8 cellular contexts compared by ENCODE assay signal in genomic region chr1:148151911-148152391, GRCh38. TPM values are rescaled to one million over a fixed set of nuclear protein-coding genes. Genes with fewer than 3 reads are reported as not detected.
A peak's percentile ranks its signal among the peaks of the same experiment; 100 is the strongest.
DNase-seq lines count a peak whose midpoint lies in the region; ATAC-seq and TF ChIP-seq lines count a peak whose summit lies in the region.
"Not testable (repeated sequence)": the region's sequence is repeated elsewhere in the genome, so short reads cannot be mapped to it uniquely, and the experiment has no call there.

Gene NBPF11, minus strand, starts transcription at chr1:148152281. Its CDS starts 25,278 bp downstream, at chr1:148127003.

- ATAC-seq in HG02884 (IDR thresholded peaks at IDR 0.05; ENCODE audit: unreplicated experiment), result peak; percentile 64
- ATAC-seq in activated naive CD8-positive, alpha-beta T cell treated with anti-CD3 and anti-CD28 coated beads, Interleukin-2, amount 10 ng/mL, durations not matched to agents 7 days and 5 days (ENCODE audit: low read depth), result peak; percentile 98

- not testable (repeated sequence) for H3K4me1 ChIP-seq in trophoblast cell (ENCODE audit: control insufficient read depth in 1 of 2, insufficient read depth in 2 of 2, low read length in 2 of 2); testis

- H3K27ac Mint-ChIP-seq in activated naive CD8-positive, alpha-beta T cell treated with anti-CD3 and anti-CD28 coated beads, Interleukin-2, amount 10 ng/mL, durations not matched to agents 7 days and 5 days, result peak within 1 kb of the TSS; percentile 85

- intact Hi-C loops in cardiac septum (cut with DNase I); testis (cut with DNase I; ENCODE audit: low total_unique reads): not testable (repeated sequence)

- POLR2A ChIA-PET in activated naive CD8-positive, alpha-beta T cell treated with anti-CD3 and anti-CD28 coated beads, Interleukin-2, amount 10 ng/mL, durations not matched to agents 7 days and 5 days (lab: Charles Lee), result not testable (repeated sequence)

- H3K23ac ChIP-seq in trophoblast cell (ENCODE audit: low read length), result not testable (repeated sequence)

- not testable (repeated sequence) for H3K4me1 Mint-ChIP-seq in activated naive CD8-positive, alpha-beta T cell treated with anti-CD3 and anti-CD28 coated beads, Interleukin-2, amount 10 ng/mL, durations not matched to agents 7 days and 5 days

- peak within 1 kb of the TSS; percentile 61 for H3K4me3 ChIP-seq in GM12875 (ENCODE audit: low read depth, low read length)
- peak within 1 kb of the TSS; percentile 83 for H3K4me3 ChIP-seq in trophoblast cell (ENCODE audit: low read depth, low read length)
- peak within 1 kb of the TSS; percentile 55 to 71 for H3K4me3 ChIP-seq in testis

- H3K36me3 Mint-ChIP-seq in activated naive CD8-positive, alpha-beta T cell treated with anti-CD3 and anti-CD28 coated beads, Interleukin-2, amount 10 ng/mL, durations not matched to agents 7 days and 5 days, result not testable (repeated sequence)

- H4K8ac ChIP-seq in trophoblast cell (ENCODE audit: low read depth, low read length), result peak within 1 kb of the TSS; percentile 66

- H3K4me2 ChIP-seq in trophoblast cell (ENCODE audit: low read length), result peak within 1 kb of the TSS; percentile 86

- H4K12ac ChIP-seq in trophoblast cell (ENCODE audit: low read depth, low read length), result peak within 1 kb of the TSS; percentile 54

- H3K27me3 ChIP-seq in trophoblast cell (ENCODE audit: insufficient read depth, low read length); testis: not testable (repeated sequence)

- H2BK12ac ChIP-seq in trophoblast cell (ENCODE audit: low read length), result not testable (repeated sequence)

- TF ChIP-seq POLR2A in testis (IDR thresholded peaks at IDR 0.05), result not testable (repeated sequence)

- TF ChIP-seq CTCF in GM12875 (IDR thresholded peaks at IDR 0.05; ENCODE audit: borderline replicate concordance, insufficient read depth, low read depth, low read length); testis (IDR thresholded peaks at IDR 0.05): not testable (repeated sequence)

- not testable (repeated sequence) for H3K79me1 ChIP-seq in trophoblast cell (ENCODE audit: low read length)

- H3K4me3 Mint-ChIP-seq in activated naive CD8-positive, alpha-beta T cell treated with anti-CD3 and anti-CD28 coated beads, Interleukin-2, amount 10 ng/mL, durations not matched to agents 7 days and 5 days, result peak within 1 kb of the TSS; percentile 92

- H2AK5ac ChIP-seq in trophoblast cell (ENCODE audit: low read length), result not testable (repeated sequence)

- H3K79me2 ChIP-seq in trophoblast cell (ENCODE audit: control insufficient read depth, insufficient read depth, low read length, poor library complexity), result not testable (repeated sequence)

- H2BK120ac ChIP-seq in trophoblast cell (ENCODE audit: insufficient read depth, low read length, poor library complexity), result not testable (repeated sequence)

- H3K36me3 ChIP-seq in trophoblast cell (ENCODE audit: control insufficient read depth in 1 of 2, insufficient read depth in 2 of 2, low read length in 2 of 2); testis (ENCODE audit: low read depth, missing control alignments): not testable (repeated sequence)

- not testable (repeated sequence) for H3K18ac ChIP-seq in trophoblast cell (ENCODE audit: low read length)

- DNase-seq in NCI-H187 (lab: John Stamatoyannopoulos, UW) (peak; percentile 64 to 90), T-helper 1 cell (peak; percentile 53 to 88 (median 69)), cardiac septum (ENCODE audit: low spot score) (peak; percentile 91), trophoblast cell (peak; percentile 86 to 90), testis (peak; percentile 88)
- peak; percentile 87 for DNase-seq in activated naive CD8-positive, alpha-beta T cell treated with anti-CD3 and anti-CD28 coated beads, Interleukin-2, amount 10 ng/mL, durations not matched to agents 7 days and 5 days

- not testable (repeated sequence) for H2AFZ ChIP-seq in trophoblast cell (ENCODE audit: insufficient read depth, low read length, poor library complexity)

- H3K27me3 Mint-ChIP-seq in activated naive CD8-positive, alpha-beta T cell treated with anti-CD3 and anti-CD28 coated beads, Interleukin-2, amount 10 ng/mL, durations not matched to agents 7 days and 5 days, result not testable (repeated sequence)

- peak within 1 kb of the TSS; percentile 83 for H3K9ac ChIP-seq in trophoblast cell (ENCODE audit: low read length)

- WGBS in trophoblast cell (ENCODE audit: extremely low coverage, insufficient coverage, insufficient read length), result no CpG with 5 or more reads among the region's 41 CpGs
- 2 to 4% methylated on average over 21 to 41 of the region's 41 CpGs for WGBS in testis, 2 donors

- H2BK5ac ChIP-seq in trophoblast cell (ENCODE audit: low read depth, low read length, poor library complexity), result not testable (repeated sequence)

- not testable (repeated sequence) for H3K9me3 ChIP-seq in trophoblast cell (ENCODE audit: insufficient read depth, low read depth, low read length); testis

- peak within 1 kb of the TSS; percentile 51 for H3K4ac ChIP-seq in trophoblast cell (ENCODE audit: low read depth, low read length)

- H3K9me3 Mint-ChIP-seq in activated naive CD8-positive, alpha-beta T cell treated with anti-CD3 and anti-CD28 coated beads, Interleukin-2, amount 10 ng/mL, durations not matched to agents 7 days and 5 days, result not testable (repeated sequence)

- H3K27ac ChIP-seq in trophoblast cell (ENCODE audit: low read depth, low read length) (peak within 1 kb of the TSS; percentile 25), testis (peak within 1 kb of the TSS; percentile 61)

- H4K91ac ChIP-seq in trophoblast cell (ENCODE audit: low read depth, low read length), result not testable (repeated sequence)

- H3K14ac ChIP-seq in trophoblast cell (ENCODE audit: low read length), result peak within 1 kb of the TSS; percentile 24

RNA-seq across cellular contexts. Expression of gene NBPF11, which starts in this region (rescaled TPM):
- total RNA-seq in activated naive CD8-positive, alpha-beta T cell treated with anti-CD3 and anti-CD28 coated beads, Interleukin-2, amount 10 ng/mL, durations not matched to agents 7 days and 5 days, result 10 to 100 TPM; 13.7 to 14.3 TPM
- total RNA-seq in cardiac septum (3.0 TPM), testis (10 to 100 TPM; 13.1 to 18.7 TPM)
- polyA plus RNA-seq in trophoblast cell (2013), result 3.5 and 4.0 TPM in 2 replicates
- polyA plus RNA-seq in testis (ENCODE audit: insufficient read depth, low read depth, low replicate concordance), result 10.6 TPM

Comparison
In these comparisons a context has a peak if more than half of its experiments do, and no peak if none do; other contexts are left out.
1. Peak in every context shown above with its lines: DNase-seq, ATAC-seq, H3K4me3 ChIP-seq and H3K27ac ChIP-seq.